8 cellular contexts compared by ENCODE assay signal in the genomic region with DNA sequence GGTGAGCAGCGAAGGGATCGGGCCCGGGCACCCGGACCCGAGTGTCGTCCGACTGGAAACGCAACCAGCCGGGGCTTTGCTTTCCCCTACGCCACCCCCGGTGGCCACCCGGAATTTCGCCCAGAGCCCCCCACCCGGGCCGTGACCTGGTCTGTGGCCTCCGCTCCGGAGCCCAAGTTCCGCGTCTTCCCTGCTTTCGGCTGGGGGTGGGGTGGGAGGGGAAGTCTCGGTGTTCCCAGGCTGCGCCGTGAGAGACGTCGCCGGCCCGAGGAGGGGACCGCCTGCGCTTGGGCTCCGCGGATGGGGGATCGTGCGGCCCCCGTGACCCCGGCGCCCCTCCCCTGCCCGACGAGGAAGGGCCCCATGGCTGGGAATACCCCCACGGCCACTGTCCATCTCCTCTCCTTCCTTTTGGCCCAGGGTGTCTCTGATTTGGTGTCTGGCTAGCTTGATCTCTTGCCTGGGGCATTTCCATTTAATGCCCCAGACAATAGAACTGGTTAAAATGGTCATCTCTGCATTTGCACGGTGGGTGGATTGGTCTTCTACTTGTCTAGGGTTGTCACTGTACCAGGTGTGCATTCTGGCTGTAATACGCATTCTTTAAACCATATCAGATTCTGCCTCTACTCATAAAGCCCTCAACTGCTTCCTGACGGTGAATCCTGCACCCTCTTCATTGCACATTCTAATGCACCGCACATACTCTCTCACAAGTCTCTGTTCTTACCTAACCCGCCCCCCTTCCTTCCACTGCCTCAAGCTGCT. TPM values are rescaled to one million over a fixed set of nuclear protein-coding genes. Genes with fewer than 3 reads are reported as not detected.
DNase-seq lines count a peak whose midpoint lies in the region; ATAC-seq and TF ChIP-seq lines count a peak whose summit lies in the region.

No MANE protein-coding gene starts in this region.

- H3K27ac ChIP-seq in HUES48 (ENCODE audit: low read depth, low read length) (peak overlapping the region; percentile 77), thymus (ENCODE audit: low read depth) (peak overlapping the region; percentile 86)

- WGBS in thymus, result under 1% methylated on average over 44 of the region's 44 CpGs

- H3K36me3 Mint-ChIP-seq in activated CD8-positive, alpha-beta memory T cell treated with anti-CD3 and anti-CD28 coated beads, Interleukin-2, amount 10 ng/mL, durations not matched to agents 7 days and 5 days, result no peaks in the 10 kb centered on the region
- H3K36me3 Mint-ChIP-seq in T-helper 17 cell (ENCODE audit: low read depth) (peaks cover 4% of the 10 kb centered on the region), endothelial cell (ENCODE audit: low read depth, unreplicated experiment) (peaks cover 7% of the 10 kb centered on the region)

- peak overlapping the region; percentile 91 for H3K27ac Mint-ChIP-seq in activated CD8-positive, alpha-beta memory T cell treated with anti-CD3 and anti-CD28 coated beads, Interleukin-2, amount 10 ng/mL, durations not matched to agents 7 days and 5 days
- H3K27ac Mint-ChIP-seq in T-helper 17 cell (peak overlapping the region; percentile 98), endothelial cell (ENCODE audit: unreplicated experiment) (peak overlapping the region; percentile 96)

- H3K36me3 ChIP-seq in HUES48 (ENCODE audit: control insufficient read depth, insufficient read depth, low read length) (no peaks in the 10 kb centered on the region), thymus (ENCODE audit: control insufficient read depth, insufficient read depth) (no peaks in the 10 kb centered on the region)

- no peaks in the 10 kb centered on the region for H3K9me3 Mint-ChIP-seq in activated CD8-positive, alpha-beta memory T cell treated with anti-CD3 and anti-CD28 coated beads, Interleukin-2, amount 10 ng/mL, durations not matched to agents 7 days and 5 days (ENCODE audit: low read depth)
- H3K9me3 Mint-ChIP-seq in endothelial cell (ENCODE audit: unreplicated experiment), result no peaks in the 10 kb centered on the region

- no peak for ATAC-seq in activated CD8-positive, alpha-beta memory T cell treated with anti-CD3 and anti-CD28 coated beads, Interleukin-2, amount 10 ng/mL, durations not matched to agents 7 days and 5 days
- ATAC-seq in T-helper 17 cell, result no peak

- H3K4me1 ChIP-seq in HUES48 (ENCODE audit: control insufficient read depth, insufficient read depth, low read length) (peaks cover 15% of the 10 kb centered on the region), thymus (ENCODE audit: control insufficient read depth, insufficient read depth, low read length) (peaks cover 3% of the 10 kb centered on the region)

- no peaks in the 10 kb centered on the region for H3K27me3 Mint-ChIP-seq in activated CD8-positive, alpha-beta memory T cell treated with anti-CD3 and anti-CD28 coated beads, Interleukin-2, amount 10 ng/mL, durations not matched to agents 7 days and 5 days
- H3K27me3 Mint-ChIP-seq in T-helper 17 cell (no peaks in the 10 kb centered on the region), endothelial cell (ENCODE audit: unreplicated experiment) (peaks cover 10% of the 10 kb centered on the region)

- TF ChIP-seq CTCF in endothelial cell (IDR thresholded peaks at IDR 0.05; ENCODE audit: unreplicated experiment), result no peak

- peak overlapping the region; percentile 96 for H3K4me3 Mint-ChIP-seq in activated CD8-positive, alpha-beta memory T cell treated with anti-CD3 and anti-CD28 coated beads, Interleukin-2, amount 10 ng/mL, durations not matched to agents 7 days and 5 days
- H3K4me3 Mint-ChIP-seq in T-helper 17 cell (peak overlapping the region; percentile 100), endothelial cell (ENCODE audit: unreplicated experiment) (peak overlapping the region; percentile 99)

- H3K9me3 ChIP-seq in HUES48 (ENCODE audit: control insufficient read depth, insufficient read depth, low read length) (no peaks in the 10 kb centered on the region), T-helper 17 cell (ENCODE audit: control insufficient read depth, low read length, poor library complexity, severe bottlenecking) (no peaks in the 10 kb centered on the region), thymus (ENCODE audit: control insufficient read depth) (no peaks in the 10 kb centered on the region)

- CTCF ChIA-PET in activated CD8-positive, alpha-beta memory T cell treated with anti-CD3 and anti-CD28 coated beads, Interleukin-2, amount 10 ng/mL, durations not matched to agents 7 days and 5 days (lab: Charles Lee), result interaction anchor here (1.1 to 3.1 kb wide), 8 partner anchors 9 to 221 kb away, joined by 3 to 26 read pairs (median 6); partner anchors contain the start of gene PPP2R1B

- H3K4me3 ChIP-seq in HUES48 (ENCODE audit: low read depth, low read length) (peak overlapping the region; percentile 89), thymus (ENCODE audit: low read length) (peak overlapping the region; percentile 90)

- peak; percentile 48 for DNase-seq in activated CD8-positive, alpha-beta memory T cell treated with anti-CD3 and anti-CD28 coated beads, Interleukin-2, amount 10 ng/mL, durations not matched to agents 7 days and 5 days
- no peak for DNase-seq in activated CD8-positive, alpha-beta memory T cell treated with anti-CD3 and anti-CD28 coated beads, Interleukin-2, amount 50 U/mL, for 48 hours
- DNase-seq in T-helper 17 cell (peak in 2 of 3 donors; percentile 12 to 20), endothelial cell (ENCODE audit: low spot score) (no peak), lung microvascular endothelial cell (ENCODE audit: low read depth in 2 of 2) (peak; percentile 33 to 36), COLO829 (ENCODE audit: low spot score) (no peak)

- peaks cover 19% of the 10 kb centered on the region for H3K27me3 ChIP-seq in HUES48 (ENCODE audit: control insufficient read depth, insufficient read depth, low read length)
- H3K27me3 ChIP-seq in thymus (ENCODE audit: control insufficient read depth, insufficient read depth), result no peaks in the 10 kb centered on the region

- peak overlapping the region; percentile 84 for H3K9ac ChIP-seq in HUES48 (ENCODE audit: low read depth, low read length)

- H3K4me1 Mint-ChIP-seq in activated CD8-positive, alpha-beta memory T cell treated with anti-CD3 and anti-CD28 coated beads, Interleukin-2, amount 10 ng/mL, durations not matched to agents 7 days and 5 days, result peaks cover 28% of the 10 kb centered on the region
- H3K4me1 Mint-ChIP-seq in T-helper 17 cell (peaks cover 29% of the 10 kb centered on the region), endothelial cell (ENCODE audit: unreplicated experiment) (peaks cover 15% of the 10 kb centered on the region)

RNA-seq across cellular contexts. Expression of gene SIK2, which starts 0.8 kb away (rescaled TPM):
- 1 to 10 TPM; 7.9 to 9.7 TPM for total RNA-seq in activated CD8-positive, alpha-beta memory T cell treated with anti-CD3 and anti-CD28 coated beads, Interleukin-2, amount 10 ng/mL, durations not matched to agents 7 days and 5 days
- total RNA-seq in T-helper 17 cell (1 to 10 TPM; 8.1 to 9.6 TPM), endothelial cell (ENCODE audit: unreplicated experiment) (16.3 TPM), lung microvascular endothelial cell (6.8 and 9.9 TPM in 2 replicates)
- polyA plus RNA-seq in thymus, result 5.3 TPM

Comparison
In these comparisons a context has a peak if more than half of its experiments do, and no peak if none do; other contexts are left out.
1. DNase-seq: peak in activated CD8-positive, alpha-beta memory T cell treated with anti-CD3 and anti-CD28 coated beads, Interleukin-2, amount 10 ng/mL, durations not matched to agents 7 days and 5 days (single experiment), T-helper 17 cell (2 of 3) and lung microvascular endothelial cell (2 of 2); none in activated CD8-positive, alpha-beta memory T cell treated with anti-CD3 and anti-CD28 coated beads, Interleukin-2, amount 50 U/mL, for 48 hours (single experiment), endothelial cell (single experiment) and COLO829 (single experiment).
2. Peak in every context shown above with its lines, with median percentiles within 50 percentile points of each other: H3K27ac Mint-ChIP-seq and H3K4me3 Mint-ChIP-seq.